ENCODE assay signal across 12 cellular contexts in the genomic region with DNA sequence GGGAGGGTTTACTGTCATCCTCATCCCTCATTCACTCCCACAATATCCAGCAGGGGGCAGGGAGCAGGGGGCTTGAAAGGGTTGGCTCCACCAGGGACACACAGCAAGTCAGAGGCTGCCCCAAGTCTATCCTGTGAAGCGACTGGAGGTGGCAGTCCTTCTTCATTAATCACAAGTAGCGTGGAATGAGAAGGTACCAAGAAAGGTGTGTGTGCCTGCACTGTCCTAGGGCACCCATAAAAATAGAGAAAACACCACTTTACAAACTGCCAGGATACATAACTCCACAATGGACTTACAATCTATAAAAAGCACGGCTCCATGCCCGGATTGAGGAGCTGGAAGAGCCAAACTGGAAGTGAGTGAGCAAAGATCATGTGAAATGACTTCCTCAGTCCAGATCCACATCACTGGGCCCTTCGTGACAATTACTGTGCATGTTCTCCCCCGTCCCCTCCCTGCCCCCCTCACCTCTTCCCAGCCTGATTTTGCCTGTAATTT.
A peak's percentile ranks its signal among the peaks of the same experiment; 100 is the strongest.
DNase-seq lines count a peak whose midpoint lies in the region; ATAC-seq and TF ChIP-seq lines count a peak whose summit lies in the region.
"Had no signal": no experiment of that assay in that cellular context is flagged by ENCODE, and none has a peak within 500 bp of the region (broad histone marks: within the 10 kb centered on the region; RNA-seq: fewer than 3 reads in every experiment).

No MANE protein-coding gene starts in this region.

- no peaks in the 10 kb centered on the region for H4K20me1 ChIP-seq in Karpas-422 (ENCODE audit: insufficient read depth, low read depth, low read length)

- no peak overlapping the region for H3K4me3 Mint-ChIP-seq in endothelial cell (ENCODE audit: unreplicated experiment)
- H3K4me3 Mint-ChIP-seq: T-cell had no signal

- no peaks in the 10 kb centered on the region for H3K27me3 ChIP-seq in Karpas-422 (ENCODE audit: low read length)
- H3K27me3 ChIP-seq in mesendoderm (ENCODE audit: insufficient read depth, low read length, poor library complexity): no peaks in the 10 kb centered on the region
- H3K27me3 ChIP-seq: left lung had no signal

- H2BK15ac ChIP-seq in mesendoderm (replicated peaks; ENCODE audit: low read depth): no peak overlapping the region

- H3K4me2 ChIP-seq in Karpas-422 (ENCODE audit: low read depth, low read length, poor library complexity, severe bottlenecking) (no peak overlapping the region), mesendoderm (ENCODE audit: low read length) (no peak overlapping the region)

- H3K56ac ChIP-seq in mesendoderm (ENCODE audit: low read length): no peak overlapping the region

- H3K79me1 ChIP-seq in mesendoderm (ENCODE audit: low read length): no peaks in the 10 kb centered on the region

- H3K27ac ChIP-seq in Karpas-422 (ENCODE audit: low read length): no peak overlapping the region
- H3K27ac ChIP-seq in mesendoderm (ENCODE audit: low read depth, low read length): no peak overlapping the region
- H3K27ac ChIP-seq: left lung had no signal

- H3K4me3 ChIP-seq in AG09309 (ENCODE audit: control insufficient read depth, low read depth, low read length) (no peak overlapping the region), Karpas-422 (ENCODE audit: low read length) (no peak overlapping the region), mesendoderm (ENCODE audit: low read length) (no peak overlapping the region)
- H3K4me3 ChIP-seq: left lung had no signal

- H3K79me2 ChIP-seq in Karpas-422 (ENCODE audit: low read length): no peaks in the 10 kb centered on the region
- no peaks in the 10 kb centered on the region for H3K79me2 ChIP-seq in mesendoderm (ENCODE audit: control insufficient read depth, insufficient read depth, low read length)

- no peak overlapping the region for H3K18ac ChIP-seq in mesendoderm (ENCODE audit: low read length)

- H3K9me3 Mint-ChIP-seq in endothelial cell (ENCODE audit: unreplicated experiment): no peaks in the 10 kb centered on the region
- H3K9me3 Mint-ChIP-seq: T-cell had no signal

- no peaks in the 10 kb centered on the region for H3K36me3 Mint-ChIP-seq in endothelial cell (ENCODE audit: low read depth, unreplicated experiment)
- H3K36me3 Mint-ChIP-seq: T-cell had no signal

- DNase-seq in AG09309 (ENCODE audit: low read depth): no peak
- DNase-seq in Karpas-422: peak; percentile 43
- DNase-seq in endothelial cell (ENCODE audit: low spot score): peak; percentile 6
- peak; percentile 92 for DNase-seq in mesendoderm
- no peak for DNase-seq in NCI-H1694 (lab: John Stamatoyannopoulos, UW)
- no peak for DNase-seq in GM19238 (ENCODE audit: insufficient read length, low spot score)
- DNase-seq in NCI-H2171 treated with DMSO at 0.1 percent for 48 hours (lab: John Stamatoyannopoulos, UW): no peak
- DNase-seq: activated CD4-positive, alpha-beta T cell treated with anti-CD3 and anti-CD28 coated beads, Interleukin-2, amount 50 U/mL, for 4 hours; left lung; NCI-H1417 treated with DMSO at 0.1 percent for 48 hours; T-cell had no signal

- H3K9ac ChIP-seq in Karpas-422 (ENCODE audit: low read length): no peak overlapping the region
- no peak overlapping the region for H3K9ac ChIP-seq in mesendoderm (ENCODE audit: low read length)

- H4K5ac ChIP-seq in mesendoderm (ENCODE audit: low read length): no peak overlapping the region

- no CpG with 5 or more reads among the region's 6 CpGs for WGBS in mesendoderm (ENCODE audit: extremely low coverage, insufficient coverage, low lambda C conversion rate)

- no peaks in the 10 kb centered on the region for H3K9me3 ChIP-seq in Karpas-422 (ENCODE audit: low read length)
- H3K9me3 ChIP-seq: left lung had no signal

- H3K4me1 Mint-ChIP-seq in endothelial cell (ENCODE audit: unreplicated experiment): no peaks in the 10 kb centered on the region
- H3K4me1 Mint-ChIP-seq: T-cell had no signal

- TF ChIP-seq CTCF in AG09309 (IDR thresholded peaks at IDR 0.05; ENCODE audit: control insufficient read depth, insufficient read depth, low read depth, low read length, missing control alignments) (peak; percentile 21), endothelial cell (IDR thresholded peaks at IDR 0.05; ENCODE audit: unreplicated experiment) (no peak)

- H4K8ac ChIP-seq in mesendoderm (ENCODE audit: low read depth, low read length): no peak overlapping the region

- no peak overlapping the region for H3K23ac ChIP-seq in mesendoderm (ENCODE audit: low read length)

- H2AK5ac ChIP-seq in mesendoderm (ENCODE audit: low read length): no peak overlapping the region

- H3K27ac Mint-ChIP-seq in endothelial cell (ENCODE audit: unreplicated experiment): no peak overlapping the region
- H3K27ac Mint-ChIP-seq: T-cell had no signal

- no peak overlapping the region for H3K4ac ChIP-seq in mesendoderm (ENCODE audit: low read depth, low read length)

- H2BK5ac ChIP-seq in mesendoderm (ENCODE audit: low read length): no peak overlapping the region

- no peaks in the 10 kb centered on the region for H3K9me2 ChIP-seq in Karpas-422 (replicated peaks; ENCODE audit: insufficient read depth, low read length)

- H3K27me3 Mint-ChIP-seq in endothelial cell (ENCODE audit: unreplicated experiment): peaks cover 2% of the 10 kb centered on the region

- no peak overlapping the region for H2AFZ ChIP-seq in Karpas-422 (ENCODE audit: low read length)

- H3K4me1 ChIP-seq in Karpas-422 (ENCODE audit: low read length) (no peaks in the 10 kb centered on the region), mesendoderm (ENCODE audit: control insufficient read depth, low read depth, low read length) (no peaks in the 10 kb centered on the region)
- H3K4me1 ChIP-seq: left lung had no signal

- no peak overlapping the region for H2BK120ac ChIP-seq in mesendoderm (ENCODE audit: low read depth, low read length)

- H3K36me3 ChIP-seq in Karpas-422 (ENCODE audit: insufficient read depth, low read length) (no peaks in the 10 kb centered on the region), mesendoderm (ENCODE audit: control insufficient read depth, insufficient read depth, low read length) (no peaks in the 10 kb centered on the region)
- H3K36me3 ChIP-seq: left lung had no signal

- no peak for ATAC-seq in HG03457 (IDR thresholded peaks at IDR 0.05; ENCODE audit: unreplicated experiment)
- ATAC-seq: left lung, T-cell had no signal

Comparison
In these comparisons a context has a peak if more than half of its experiments do, and no peak if none do; other contexts are left out.
1. DNase-seq: peak in Karpas-422 (single experiment), endothelial cell (single experiment) and mesendoderm (single experiment); none in AG09309 (single experiment), NCI-H1694 (single experiment), GM19238 (single experiment) and NCI-H2171 treated with DMSO at 0.1 percent for 48 hours (single experiment).